9 cellular contexts compared by ENCODE assay signal in the genomic region with DNA sequence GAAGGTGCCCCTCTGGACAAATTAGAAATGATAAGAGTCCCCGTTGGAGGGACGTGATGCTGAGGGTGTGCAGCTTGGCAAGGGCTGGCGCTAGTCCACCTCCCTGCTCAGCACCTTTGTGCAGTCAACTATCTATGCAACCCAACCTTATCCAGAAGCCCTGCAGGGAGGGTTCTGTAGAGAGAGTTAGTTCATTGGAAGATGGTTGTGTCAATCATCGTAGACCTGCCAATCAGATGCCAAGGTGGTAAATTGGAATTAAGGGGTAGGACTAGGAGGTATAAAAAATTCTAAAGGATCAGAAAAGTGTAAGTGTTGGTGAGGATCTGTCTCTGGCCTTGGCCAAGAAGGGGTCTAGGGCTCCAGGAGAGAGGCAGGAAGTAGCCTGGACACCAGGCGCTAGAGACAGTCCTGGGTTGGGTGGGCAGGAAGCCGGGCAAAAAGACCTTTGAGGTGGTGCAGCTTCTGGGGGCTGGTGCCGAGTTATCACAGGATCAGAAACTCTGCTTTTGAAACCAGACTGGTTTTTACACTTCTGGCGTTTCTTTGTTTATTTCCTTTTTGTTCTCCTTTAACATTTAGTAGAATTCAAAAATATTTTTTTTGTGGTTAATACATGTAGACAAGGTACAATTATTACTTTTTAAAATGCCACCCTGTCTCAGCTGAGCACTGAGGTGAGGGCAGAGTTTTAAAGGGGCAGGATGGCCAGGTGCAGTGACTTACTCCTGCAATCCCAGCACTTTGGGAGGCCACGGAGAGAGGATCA. TPM values are rescaled to one million over a fixed set of nuclear protein-coding genes. Genes with fewer than 3 reads are reported as not detected.
DNase-seq lines count a peak whose midpoint lies in the region; ATAC-seq and TF ChIP-seq lines count a peak whose summit lies in the region.
"Had no signal": no experiment of that assay in that cellular context is flagged by ENCODE, and none has a peak within 500 bp of the region (broad histone marks: within the 10 kb centered on the region; RNA-seq: fewer than 3 reads in every experiment).

No MANE protein-coding gene starts in this region.

- H3K36me3 Mint-ChIP-seq in GM23338 (ENCODE audit: low read depth): peaks cover 11% of the 10 kb centered on the region
- peaks cover 6% of the 10 kb centered on the region for H3K36me3 Mint-ChIP-seq in T-helper 1 cell treated with Interleukin-12 subunit alpha and Interleukin-12 subunit beta and Interleukin-4 antibody, amounts not matched to agents 30 μg/mL and 1 μg/mL, for 36 hours (ENCODE audit: low read depth)
- no peaks in the 10 kb centered on the region for H3K36me3 Mint-ChIP-seq in effector memory CD8-positive, alpha-beta T cell (ENCODE audit: insufficient read depth)

- H2AK5ac ChIP-seq in mesendoderm (ENCODE audit: low read length): no peak overlapping the region

- H3K9me3 Mint-ChIP-seq in GM23338: peaks cover 7% of the 10 kb centered on the region; the same call in 2 of the 3 replicates
- no peaks in the 10 kb centered on the region for H3K9me3 Mint-ChIP-seq in T-helper 1 cell treated with Interleukin-12 subunit alpha and Interleukin-12 subunit beta and Interleukin-4 antibody, amounts not matched to agents 30 μg/mL and 1 μg/mL, for 36 hours
- H3K9me3 Mint-ChIP-seq in effector memory CD8-positive, alpha-beta T cell: no peaks in the 10 kb centered on the region

- no peak overlapping the region for H4K8ac ChIP-seq in mesendoderm (ENCODE audit: low read depth, low read length)

- ATAC-seq in GM23338 (peak; percentile 36), GM19023 (IDR thresholded peaks at IDR 0.05; ENCODE audit: unreplicated experiment) (no peak), GM19328 (IDR thresholded peaks at IDR 0.05; ENCODE audit: unreplicated experiment) (no peak)
- ATAC-seq in effector memory CD8-positive, alpha-beta T cell (replicated peaks): peak; percentile 78

- no peak overlapping the region for H3K23ac ChIP-seq in mesendoderm (ENCODE audit: low read length)

- H2BK5ac ChIP-seq in mesendoderm (ENCODE audit: low read length): no peak overlapping the region

- H4K20me1 ChIP-seq in GM23338 (replicated peaks; ENCODE audit: insufficient read depth): no peaks in the 10 kb centered on the region

- TF ChIP-seq CTCF in GM23338 (conservative IDR thresholded peaks at IDR 0.05; ENCODE audit: low read depth in 2 of 2): no peak

- H3K4me2 ChIP-seq in GM23338 (peak overlapping the region; percentile 85), mesendoderm (ENCODE audit: low read length) (no peak overlapping the region)

- H3K4me3 ChIP-seq in GM23338: no peak overlapping the region
- no peak overlapping the region for H3K4me3 ChIP-seq in mesendoderm (ENCODE audit: low read length)

- H3K4ac ChIP-seq in mesendoderm (ENCODE audit: low read depth, low read length): no peak overlapping the region

- H3K18ac ChIP-seq in mesendoderm (ENCODE audit: low read length): no peak overlapping the region

- no peak overlapping the region for H2BK15ac ChIP-seq in mesendoderm (replicated peaks; ENCODE audit: low read depth)

- DNase-seq in CD1c-positive myeloid dendritic cell (ENCODE audit: extremely low spot score) (peak; percentile 58), GM23338 (ENCODE audit: low spot score) (peak; percentile 87), mesendoderm (peak; percentile 92), NCI-H69 (lab: John Stamatoyannopoulos, UW) (no peak)
- peak; percentile 63 to 75 (median 67) for DNase-seq in effector memory CD8-positive, alpha-beta T cell

- H3K4me1 ChIP-seq in GM23338 (ENCODE audit: insufficient read depth): peaks cover 33% of the 10 kb centered on the region
- peaks cover 9% of the 10 kb centered on the region for H3K4me1 ChIP-seq in mesendoderm (ENCODE audit: control insufficient read depth, low read depth, low read length)

- no peaks in the 10 kb centered on the region for H3K9me2 ChIP-seq in GM23338 (ENCODE audit: insufficient read depth)

- no peak overlapping the region for H3K9ac ChIP-seq in mesendoderm (ENCODE audit: low read length)

- H3K27ac ChIP-seq in GM23338 (ENCODE audit: low read depth) (no peak overlapping the region), mesendoderm (ENCODE audit: low read depth, low read length) (no peak overlapping the region)
- H3K27ac ChIP-seq: neutrophil had no signal

- peaks cover 10% of the 10 kb centered on the region; the same call in 1 of the 2 replicates for H3F3A ChIP-seq in GM23338 (replicated peaks; ENCODE audit: low read depth)

- peaks cover 6% of the 10 kb centered on the region for H3K27me3 Mint-ChIP-seq in GM23338 (ENCODE audit: insufficient read depth, low read depth, poor library complexity)
- no peaks in the 10 kb centered on the region for H3K27me3 Mint-ChIP-seq in T-helper 1 cell treated with Interleukin-12 subunit alpha and Interleukin-12 subunit beta and Interleukin-4 antibody, amounts not matched to agents 30 μg/mL and 1 μg/mL, for 36 hours (ENCODE audit: low read depth)
- H3K27me3 Mint-ChIP-seq in effector memory CD8-positive, alpha-beta T cell: no peaks in the 10 kb centered on the region

- H3K79me1 ChIP-seq in mesendoderm (ENCODE audit: low read length): no peaks in the 10 kb centered on the region

- H3K36me3 ChIP-seq in GM23338 (ENCODE audit: insufficient read depth): no peaks in the 10 kb centered on the region
- H3K36me3 ChIP-seq in mesendoderm (ENCODE audit: control insufficient read depth, insufficient read depth, low read length): no peaks in the 10 kb centered on the region
- H3K36me3 ChIP-seq: neutrophil had no signal

- no CpG with 5 or more reads among the region's 9 CpGs for WGBS in mesendoderm (ENCODE audit: extremely low coverage, insufficient coverage, low lambda C conversion rate)

- H3K79me2 ChIP-seq in GM23338 (replicated peaks; ENCODE audit: insufficient read depth): no peaks in the 10 kb centered on the region
- no peaks in the 10 kb centered on the region for H3K79me2 ChIP-seq in mesendoderm (ENCODE audit: control insufficient read depth, insufficient read depth, low read length)

- peak overlapping the region; percentile 63 for H3K56ac ChIP-seq in mesendoderm (ENCODE audit: low read length)

- H2AFZ ChIP-seq in GM23338: no peak overlapping the region

- 0 out of 2 replicates have a peak overlapping the region, but pooled peaks have one; percentile 24 for H3K27ac Mint-ChIP-seq in GM23338
- H3K27ac Mint-ChIP-seq in T-helper 1 cell treated with Interleukin-12 subunit alpha and Interleukin-12 subunit beta and Interleukin-4 antibody, amounts not matched to agents 30 μg/mL and 1 μg/mL, for 36 hours: peak overlapping the region; percentile 84
- peak overlapping the region; percentile 80 to 81 for H3K27ac Mint-ChIP-seq in effector memory CD8-positive, alpha-beta T cell

- no peaks in the 10 kb centered on the region for H3K27me3 ChIP-seq in GM23338 (ENCODE audit: insufficient read depth)
- no peaks in the 10 kb centered on the region for H3K27me3 ChIP-seq in mesendoderm (ENCODE audit: insufficient read depth, low read length, poor library complexity)

- H3K4me1 Mint-ChIP-seq in GM23338: peaks cover 34% of the 10 kb centered on the region
- H3K4me1 Mint-ChIP-seq in T-helper 1 cell treated with Interleukin-12 subunit alpha and Interleukin-12 subunit beta and Interleukin-4 antibody, amounts not matched to agents 30 μg/mL and 1 μg/mL, for 36 hours (ENCODE audit: low read depth): peaks cover 24% of the 10 kb centered on the region
- H3K4me1 Mint-ChIP-seq in effector memory CD8-positive, alpha-beta T cell (ENCODE audit: low read depth in 2 of 2): peaks cover 46 to 56% of the 10 kb centered on the region in 2 donors

- H2BK120ac ChIP-seq in mesendoderm (ENCODE audit: low read depth, low read length): no peak overlapping the region

- H3K4me3 Mint-ChIP-seq in GM23338: peak overlapping the region; percentile 22; the same call in 2 of the 3 replicates
- H3K4me3 Mint-ChIP-seq in T-helper 1 cell treated with Interleukin-12 subunit alpha and Interleukin-12 subunit beta and Interleukin-4 antibody, amounts not matched to agents 30 μg/mL and 1 μg/mL, for 36 hours: peak overlapping the region; percentile 71
- H3K4me3 Mint-ChIP-seq in effector memory CD8-positive, alpha-beta T cell: peak overlapping the region; percentile 64

- no peak overlapping the region for H4K5ac ChIP-seq in mesendoderm (ENCODE audit: low read length)

TF ChIP-seq in GM23338, 12 proteins besides CTCF, POLR2A, EP300 and RAD21:
- TF ChIP-seq EZH2 (IDR thresholded peaks at IDR 0.05; ENCODE audit: low read depth, unreplicated experiment): no peak

RNA-seq across cellular contexts. Expression of a gene that starts 1.6 kb away (rescaled TPM):
- 2.3 and 2.6 TPM in 2 replicates for total RNA-seq in GM23338 (2014; rRNA removed; shearing (Covaris generic))
- polyA plus RNA-seq in GM23338 (2016; fragmentation: Nextera tagmentation; extraction: Ambion mirVana): 0.97 and 1.7 TPM in 2 replicates
- 1.8 TPM for polyA plus RNA-seq in mesendoderm (2013, experiment 1 of 2)
- polyA plus RNA-seq in mesendoderm (2013, experiment 2 of 2): 2.5 TPM

RNA-seq across cellular contexts. Expression of a gene that starts 25.9 kb away (rescaled TPM):
- 0.04 and 0.66 TPM in 2 replicates for total RNA-seq in GM23338 (2014; rRNA removed; shearing (Covaris generic))
- polyA plus RNA-seq in GM23338 (2016; fragmentation: Nextera tagmentation; extraction: Ambion mirVana): 0.10 TPM in 1 of 2 replicates, not detected in the other
- polyA plus RNA-seq in mesendoderm (2013, experiment 1 of 2): 0.03 TPM
- polyA plus RNA-seq in mesendoderm (2013, experiment 2 of 2): 0.01 TPM

RNA-seq across cellular contexts. Expression of a gene that starts 36.7 kb away (rescaled TPM):
- total RNA-seq in GM23338 (2014; rRNA removed; shearing (Covaris generic)): 1.0 and 4.8 TPM in 2 replicates
- 0.36 and 0.90 TPM in 2 replicates for polyA plus RNA-seq in GM23338 (2016; fragmentation: Nextera tagmentation; extraction: Ambion mirVana)
- 1.2 TPM for polyA plus RNA-seq in mesendoderm (2013, experiment 1 of 2)
- polyA plus RNA-seq in mesendoderm (2013, experiment 2 of 2): 1.2 TPM

RNA-seq across cellular contexts. Expression of a gene that starts 57.7 kb away (rescaled TPM):
- 2.7 and 3.8 TPM in 2 replicates for total RNA-seq in GM23338 (2014; rRNA removed; shearing (Covaris generic))
- 2.4 and 3.1 TPM in 2 replicates for polyA plus RNA-seq in GM23338 (2016; fragmentation: Nextera tagmentation; extraction: Ambion mirVana)
- polyA plus RNA-seq in mesendoderm (2013, experiment 1 of 2): 4.6 TPM
- 4.7 TPM for polyA plus RNA-seq in mesendoderm (2013, experiment 2 of 2)

Comparison
In these comparisons a context has a peak if more than half of its experiments do, and no peak if none do; other contexts are left out.
1. ATAC-seq: peak in GM23338 (single experiment) and effector memory CD8-positive, alpha-beta T cell (single experiment); none in GM19023 (single experiment) and GM19328 (single experiment).
2. H3K27ac Mint-ChIP-seq: peak in every context shown above with its lines; median percentile 84 in T-helper 1 cell treated with Interleukin-12 subunit alpha and Interleukin-12 subunit beta and Interleukin-4 antibody, amounts not matched to agents 30 μg/mL and 1 μg/mL, for 36 hours; 80 in effector memory CD8-positive, alpha-beta T cell; 24 in GM23338.
3. Peak in every context shown above with its lines, with median percentiles within 50 percentile points of each other: H3K4me3 Mint-ChIP-seq.